ENCODE assay signal across 16 cellular contexts in genomic region chr1:118147542-118147941, GRCh38. TPM values are rescaled to one million over a fixed set of nuclear protein-coding genes. Genes with fewer than 3 reads are reported as not detected.
DNase-seq lines count a peak whose midpoint lies in the region; ATAC-seq, FAIRE-seq and TF ChIP-seq lines count a peak whose summit lies in the region.
"Had no signal": no experiment of that assay in that cellular context is flagged by ENCODE, and none has a peak within 500 bp of the region (broad histone marks: within the 10 kb centered on the region; RNA-seq: fewer than 3 reads in every experiment).

No MANE protein-coding gene starts in this region.

- TF ChIP-seq RAD21 in HepG2 (CRISPR knock-in tag; IDR thresholded peaks at IDR 0.05), result no peak

- 4% methylated on average over 1 of the region's 1 CpG for WGBS in HepG2 (ENCODE audit: low lambda C conversion rate)
- WGBS in H9 (ENCODE audit: extremely low coverage, insufficient read length, low lambda C conversion rate), result no CpG with 5 or more reads among the region's 1 CpG

- no peak overlapping the region for H3K27ac Mint-ChIP-seq in H9
- no peak overlapping the region for H3K27ac Mint-ChIP-seq in activated CD8-positive, alpha-beta T cell treated with anti-CD3 and anti-CD28 coated beads, Interleukin-2, amount 10 ng/mL, durations not matched to agents 7 days and 5 days
- H3K27ac Mint-ChIP-seq: T-cell had no signal

- H3K36me3 Mint-ChIP-seq in H9 (ENCODE audit: insufficient read depth in 1 of 3, low read depth in 3 of 3), result no peaks in the 10 kb centered on the region; a peak in 2 of 7 replicates
- H3K36me3 Mint-ChIP-seq in activated CD8-positive, alpha-beta T cell treated with anti-CD3 and anti-CD28 coated beads, Interleukin-2, amount 10 ng/mL, durations not matched to agents 7 days and 5 days (ENCODE audit: low read depth), result no peaks in the 10 kb centered on the region
- H3K36me3 Mint-ChIP-seq: brain, T-cell had no signal

- H2BK120ac ChIP-seq in H9 (ENCODE audit: low read depth, low read length, poor library complexity, severe bottlenecking), result no peak overlapping the region

- no peak overlapping the region for H3K4ac ChIP-seq in H9 (ENCODE audit: low read depth, low read length)

- BruUV-seq in HepG2 (replicated peaks; lab: Mats Ljungman, UMichigan), result no TSS peak

- no peak overlapping the region for H3T11ph ChIP-seq in H9 (ENCODE audit: low read length)

- intact Hi-C loops in HepG2 (cut with micrococcal nuclease; ENCODE audit: unreplicated experiment), result no loop called here

- POLR2A ChIA-PET in HepG2 (lab: Yijun Ruan, JAX), result no interaction called here
- POLR2A ChIA-PET in activated CD8-positive, alpha-beta T cell treated with anti-CD3 and anti-CD28 coated beads, Interleukin-2, amount 10 ng/mL, durations not matched to agents 7 days and 5 days (lab: Charles Lee), result no interaction called here

- H3K4me2 ChIP-seq in HepG2 (ENCODE audit: low read depth, low read length) (no peak overlapping the region), H9 (ENCODE audit: insufficient read depth, insufficient read length, low read length) (no peak overlapping the region)

- no peak for ATAC-seq in HepG2
- ATAC-seq in HG03439 (IDR thresholded peaks at IDR 0.05; ENCODE audit: unreplicated experiment), result no peak
- ATAC-seq in activated CD8-positive, alpha-beta T cell treated with anti-CD3 and anti-CD28 coated beads, Interleukin-2, amount 10 ng/mL, durations not matched to agents 7 days and 5 days, result no peak
- ATAC-seq: activated CD4-positive, CD25-positive, alpha-beta regulatory T cell treated with anti-CD3 and anti-CD28 coated beads, Interleukin-2, amount 50 U/mL, for 24 hours; T-cell had no signal

- H3K79me2 ChIP-seq in HepG2 (ENCODE audit: insufficient read depth, low read length), result no peaks in the 10 kb centered on the region
- H3K79me2 ChIP-seq in H9 (ENCODE audit: insufficient read depth, low read length), result no peaks in the 10 kb centered on the region
- H3K79me2 ChIP-seq: parathyroid adenoma had no signal

- H3K9me3 ChIP-seq in HepG2 (ENCODE audit: low read length), result no peaks in the 10 kb centered on the region
- no peaks in the 10 kb centered on the region for H3K9me3 ChIP-seq in H9 (ENCODE audit: control insufficient read depth, low read depth, low read length)

- no peak overlapping the region for H3K14ac ChIP-seq in H9 (ENCODE audit: insufficient read depth, low read length)

- no peak overlapping the region for H2BK5ac ChIP-seq in H9 (ENCODE audit: insufficient read length, low read length)

- peak; percentile 56 for DNase-seq in AG09309 (ENCODE audit: low read depth)
- peak; percentile 75 for DNase-seq in M059J (ENCODE audit: low read depth)
- peak; percentile 83 for DNase-seq in dedifferentiated amniotic fluid mesenchymal stem cell (ENCODE audit: extremely low spot score)
- DNase-seq in HepG2 (ENCODE audit: low spot score), result no peak
- DNase-seq in H9, result no peak
- no peak for DNase-seq in germinal center (ENCODE audit: low spot score)
- DNase-seq in activated CD8-positive, alpha-beta T cell treated with anti-CD3 and anti-CD28 coated beads, Interleukin-2, amount 10 ng/mL, durations not matched to agents 7 days and 5 days, result no peak
- DNase-seq: activated T-cell treated with anti-CD3 and anti-CD28 coated beads, Interleukin-2, amount 50 U/mL, for 48 hours; NCI-H2227 treated with DMSO at 0.1 percent for 48 hours; T-cell had no signal

- H3K4me1 ChIP-seq in HepG2 (ENCODE audit: insufficient read depth, low read length), result no peaks in the 10 kb centered on the region
- H3K4me1 ChIP-seq in H9 (ENCODE audit: insufficient read depth, low read length), result no peaks in the 10 kb centered on the region
- H3K4me1 ChIP-seq: parathyroid adenoma had no signal

- no peaks in the 10 kb centered on the region for H3K23me2 ChIP-seq in H9 (ENCODE audit: insufficient read length, low read depth, low read length, poor library complexity, severe bottlenecking)

- H3K36me3 ChIP-seq in HepG2 (replicated peaks in 1 of 2; ENCODE audit: control insufficient read depth in 1 of 2, insufficient read depth in 2 of 2, low read length in 2 of 2), result no peaks in the 10 kb centered on the region

- H3K4me1 Mint-ChIP-seq in H9, result peaks cover 10 to 12% of the 10 kb centered on the region in 2 experiments
- no peaks in the 10 kb centered on the region for H3K4me1 Mint-ChIP-seq in activated CD8-positive, alpha-beta T cell treated with anti-CD3 and anti-CD28 coated beads, Interleukin-2, amount 10 ng/mL, durations not matched to agents 7 days and 5 days (ENCODE audit: low read depth)
- H3K4me1 Mint-ChIP-seq: T-cell had no signal

- no peak overlapping the region for H4K5ac ChIP-seq in H9 (ENCODE audit: insufficient read length, low read depth, low read length)

- H4K8ac ChIP-seq in H9 (replicated peaks; ENCODE audit: insufficient read length, low read depth, low read length), result no peak overlapping the region

- H3K27me3 Mint-ChIP-seq in H9 (ENCODE audit: low read depth), result no peaks in the 10 kb centered on the region; the same call in 1 of the 2 replicates
- no peaks in the 10 kb centered on the region for H3K27me3 Mint-ChIP-seq in activated CD8-positive, alpha-beta T cell treated with anti-CD3 and anti-CD28 coated beads, Interleukin-2, amount 10 ng/mL, durations not matched to agents 7 days and 5 days (ENCODE audit: low read depth)

- no peak overlapping the region for H4K91ac ChIP-seq in H9 (ENCODE audit: insufficient read length, low read depth, low read length)

- H3K23ac ChIP-seq in H9 (ENCODE audit: insufficient read length, low read depth, low read length), result no peak overlapping the region

- H3K9ac ChIP-seq in HepG2 (ENCODE audit: insufficient read depth, low read depth, low read length) (no peak overlapping the region), H9 (ENCODE audit: extremely low read depth, insufficient read length, low read length) (no peak overlapping the region)
- H3K9ac ChIP-seq: parathyroid adenoma had no signal

- no peaks in the 10 kb centered on the region for H3K9me3 Mint-ChIP-seq in H9
- H3K9me3 Mint-ChIP-seq in activated CD8-positive, alpha-beta T cell treated with anti-CD3 and anti-CD28 coated beads, Interleukin-2, amount 10 ng/mL, durations not matched to agents 7 days and 5 days (ENCODE audit: insufficient read depth), result no peaks in the 10 kb centered on the region
- H3K9me3 Mint-ChIP-seq: brain, T-cell had no signal

- FAIRE-seq in HepG2 (lab: Jason Lieb, UNC), result no peak
- FAIRE-seq: GM18507, urothelium cell line had no signal

- H2BK15ac ChIP-seq in H9 (ENCODE audit: low read depth, low read length), result no peak overlapping the region

- in situ Hi-C loops in HepG2 (cut with HindIII; ENCODE audit: extremely low pct_ligation_motif_present, low pct_unique_long_range_greater_than_20kb), result no loop called here

- no peaks in the 10 kb centered on the region for H4K20me1 ChIP-seq in HepG2 (ENCODE audit: insufficient read depth, low read length)
- no peaks in the 10 kb centered on the region for H4K20me1 ChIP-seq in H9 (ENCODE audit: control insufficient read depth, insufficient read depth, insufficient read length)

- H3K4me3 Mint-ChIP-seq in H9, result no peak overlapping the region
- no peak overlapping the region for H3K4me3 Mint-ChIP-seq in activated CD8-positive, alpha-beta T cell treated with anti-CD3 and anti-CD28 coated beads, Interleukin-2, amount 10 ng/mL, durations not matched to agents 7 days and 5 days
- H3K4me3 Mint-ChIP-seq: brain, T-cell had no signal

- H3K27me3 ChIP-seq in HepG2 (ENCODE audit: control insufficient read depth in 1 of 2, insufficient read depth in 2 of 2, low read length in 2 of 2) (no peaks in the 10 kb centered on the region; a peak in 1 of 5 replicates), H9 (ENCODE audit: insufficient read depth, low read length) (no peaks in the 10 kb centered on the region)

- no peak overlapping the region for H2AFZ ChIP-seq in HepG2 (ENCODE audit: low read length)
- no peak overlapping the region for H2AFZ ChIP-seq in H9 (ENCODE audit: low read length)
- H2AFZ ChIP-seq: parathyroid adenoma had no signal

- TF ChIP-seq POLR2A in HepG2 (IDR thresholded peaks at IDR 0.05; ENCODE audit: insufficient read depth in 1 of 2, low read depth in 2 of 2, low read length in 2 of 2), result no peak

- no peak overlapping the region for H2BK20ac ChIP-seq in H9 (ENCODE audit: low read depth, low read length, poor library complexity, severe bottlenecking)

- H2BK12ac ChIP-seq in H9 (ENCODE audit: insufficient read length, low read depth, low read length), result no peak overlapping the region

- no peak overlapping the region for H3K18ac ChIP-seq in H9 (ENCODE audit: insufficient read length, low read depth, low read length)

- H3K4me3 ChIP-seq in AG09309 (ENCODE audit: control insufficient read depth, low read depth, low read length) (no peak overlapping the region), HepG2 (replicated peaks in 1 of 3; ENCODE audit: insufficient read depth in 1 of 3, low read depth in 2 of 3, low read length in 3 of 3) (no peak overlapping the region)

- H3K27ac ChIP-seq in HepG2 (ENCODE audit: extremely low read length, insufficient read depth, low read length), result no peak overlapping the region
- H3K27ac ChIP-seq in H9 (ENCODE audit: insufficient read length, low read depth, low read length), result no peak overlapping the region
- H3K27ac ChIP-seq: parathyroid adenoma had no signal

- CTCF ChIA-PET in HepG2 (lab: Yijun Ruan, JAX; ENCODE audit: low intra/inter-chr PET ratio, low total read pairs), result no interaction called here
- CTCF ChIA-PET in activated CD8-positive, alpha-beta T cell treated with anti-CD3 and anti-CD28 coated beads, Interleukin-2, amount 10 ng/mL, durations not matched to agents 7 days and 5 days (lab: Charles Lee), result interaction anchor here (0.9 to 1.0 kb wide), 2 partner anchors 853 to 862 kb away, joined by 3 read pairs; no protein-coding TSS in a partner anchor

- TF ChIP-seq CTCF in AG09309 (IDR thresholded peaks at IDR 0.05; ENCODE audit: control insufficient read depth, insufficient read depth, low read depth, low read length, missing control alignments) (no peak), HepG2 (CRISPR knock-in tag; IDR thresholded peaks at IDR 0.05) (no peak), H9 (conservative IDR thresholded peaks at IDR 0.05) (no peak)

- H2AK5ac ChIP-seq in H9 (ENCODE audit: insufficient read length, low read length), result no peak overlapping the region

- H3K79me1 ChIP-seq in H9 (ENCODE audit: insufficient read depth, low read depth, low read length, poor library complexity, severe bottlenecking), result no peaks in the 10 kb centered on the region

- no peak overlapping the region for H3K56ac ChIP-seq in H9 (ENCODE audit: insufficient read length, low read depth, low read length)

- TF ChIP-seq EP300 in HepG2 (IDR thresholded peaks at IDR 0.05; ENCODE audit: low read depth in 2 of 2, low read length in 2 of 2) (no peak), HepG2 (CRISPR knock-in tag; IDR thresholded peaks at IDR 0.05; ENCODE audit: borderline replicate concordance) (no peak)

RNA-seq across cellular contexts. Expression of gene SPAG17, which starts 37.5 kb away (rescaled TPM):
- total RNA-seq in M059J (2014; rRNA removed; shearing (Covaris generic)), result not detected in 2 replicates
- total RNA-seq in HepG2 (2016; rRNA removed; fragmentation: Illumina TruSeq; extraction: Trizol) (not detected in 2 replicates), H9 (2021) (0.37 and 1.1 TPM in 2 replicates)
- not detected in 2 replicates for total RNA-seq in HepG2 (2016; cell fraction: cytosol; rRNA removed; fragmentation: Illumina TruSeq; extraction: Trizol; ENCODE audit: low read depth)
- not detected in 2 replicates for total RNA-seq in HepG2 (2016; cell fraction: insoluble cytoplasmic fraction; rRNA removed; fragmentation: Illumina TruSeq; extraction: Trizol)
- total RNA-seq in HepG2 (2016; cell fraction: membrane; rRNA removed; fragmentation: Illumina TruSeq; extraction: Trizol), result not detected in 2 replicates
- not detected in 2 replicates for total RNA-seq in HepG2 (2016; cell fraction: nucleus; rRNA removed; fragmentation: Illumina TruSeq; extraction: Trizol)
- not detected in 2 replicates for polyA plus RNA-seq in HepG2 (2011; rRNA removed)
- polyA plus RNA-seq in HepG2 (2011; cell fraction: cytosol; rRNA removed), result not detected in 2 replicates
- polyA plus RNA-seq in HepG2 (2011; cell fraction: nucleus; rRNA removed), result not detected in 2 replicates
- polyA plus RNA-seq in HepG2 (2012), result not detected in 2 replicates
- not detected in 2 replicates for polyA plus RNA-seq in HepG2 (2016; cell fraction: cytosol; fragmentation: Illumina TruSeq; extraction: Trizol; ENCODE audit: low read depth)
- polyA plus RNA-seq in HepG2 (2016; cell fraction: insoluble cytoplasmic fraction; fragmentation: Illumina TruSeq; extraction: Trizol; ENCODE audit: low read depth), result not detected in 2 replicates
- polyA plus RNA-seq in HepG2 (2016; cell fraction: membrane; fragmentation: Illumina TruSeq; extraction: Trizol; ENCODE audit: low read depth), result not detected in 2 replicates
- polyA plus RNA-seq in HepG2 (2016; cell fraction: nucleus; fragmentation: Illumina TruSeq; extraction: Trizol; ENCODE audit: insufficient read depth, low read depth), result not detected in 2 replicates
- polyA minus RNA-seq in HepG2 (2011; rRNA and poly(A)+ RNA removed; ENCODE audit: low replicate concordance), result not detected in 2 replicates
- not detected in 2 replicates for polyA minus RNA-seq in HepG2 (2011; cell fraction: cytosol; rRNA and poly(A)+ RNA removed)
- polyA minus RNA-seq in HepG2 (2011; cell fraction: nucleus; rRNA and poly(A)+ RNA removed), result not detected in 2 replicates
- not detected for total RNA-seq in activated CD8-positive, alpha-beta T cell treated with anti-CD3 and anti-CD28 coated beads, Interleukin-2, amount 10 ng/mL, durations not matched to agents 7 days and 5 days
- total RNA-seq: T-cell had no signal

Comparison
In these comparisons a context has a peak if more than half of its experiments do, and no peak if none do; other contexts are left out.
1. DNase-seq: peak in AG09309 (single experiment), M059J (single experiment) and dedifferentiated amniotic fluid mesenchymal stem cell (single experiment); none in HepG2 (single experiment), H9 (single experiment), germinal center (single experiment) and activated CD8-positive, alpha-beta T cell treated with anti-CD3 and anti-CD28 coated beads, Interleukin-2, amount 10 ng/mL, durations not matched to agents 7 days and 5 days (single experiment).